Comparison of ENCODE assay signal across 7 cellular contexts in the genomic region with DNA sequence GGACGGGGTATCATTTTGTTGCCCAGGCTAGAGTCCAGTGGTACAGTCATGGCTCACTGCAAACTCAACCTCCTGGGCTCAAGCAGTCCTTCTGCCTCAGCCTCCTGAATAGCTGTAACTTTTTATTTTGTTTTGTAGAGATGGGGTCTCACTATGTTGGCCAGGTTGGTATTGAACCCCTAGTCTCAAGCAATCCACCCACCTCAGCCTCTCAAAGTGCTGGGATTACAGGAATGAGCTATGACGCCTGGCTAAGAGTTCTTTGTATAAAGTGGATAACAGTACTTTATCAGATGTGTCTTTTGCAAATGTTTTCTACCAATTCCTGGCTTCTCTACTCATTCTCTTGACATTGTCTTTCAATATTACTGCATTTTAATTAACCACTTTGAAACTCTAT. TPM values are rescaled to one million over a fixed set of nuclear protein-coding genes. Genes with fewer than 3 reads are reported as not detected.
"Had no signal": no experiment of that assay in that cellular context is flagged by ENCODE, and none has a peak within 500 bp of the region (broad histone marks: within the 10 kb centered on the region; RNA-seq: fewer than 3 reads in every experiment).

No MANE protein-coding gene starts in this region.

- H3K9me3 Mint-ChIP-seq: GM23338, H9 had no signal

- DNase-seq: H9, HCEC 1CT, IMR-90 had no signal

- H3K4me3 ChIP-seq: GM23338 had no signal

- ATAC-seq: GM23338 had no signal

- H2AFZ ChIP-seq: GM23338 had no signal

- H3K4me3 Mint-ChIP-seq: GM23338, H9 had no signal

- H3K4me2 ChIP-seq: GM23338 had no signal

- H3K27ac Mint-ChIP-seq: GM23338, H9 had no signal

- FAIRE-seq: H1, H54, HTR-8/SVneo had no signal

- H3K4me1 Mint-ChIP-seq: GM23338, H9 had no signal

RNA-seq across cellular contexts. Expression of gene NT5DC4, which starts 17.1 kb away (rescaled TPM):
- total RNA-seq: GM23338, H1, H9, IMR-90 had no signal
- polyA plus RNA-seq: GM23338, H1, IMR-90 had no signal
